28 cellular contexts compared by ENCODE assay signal in genomic region chr16:5906351-5906750, GRCh38.
"Had no signal": no experiment of that assay in that cellular context is flagged by ENCODE, and none has a peak within 500 bp of the region (broad histone marks: within the 10 kb centered on the region; RNA-seq: fewer than 3 reads in every experiment).

No MANE protein-coding gene starts in this region.

- H3K4me3 Mint-ChIP-seq: activated B cell treated with CpG ODN at 0.5 μM for 24 hours; activated CD8-positive, alpha-beta T cell treated with anti-CD3 and anti-CD28 coated beads for 36 hours; activated naive CD4-positive, alpha-beta T cell treated with anti-CD3 and anti-CD28 coated beads, Interleukin-2, amount 10 ng/mL, durations not matched to agents 7 days and 5 days; activated naive CD8-positive, alpha-beta T cell treated with anti-CD3 and anti-CD28 coated beads, Interleukin-2, amount 10 ng/mL, durations not matched to agents 7 days and 5 days; activated T-cell treated with anti-CD3 and anti-CD28 coated beads, Interleukin-2, amount 50 U/mL, for 4 hours; activated T-helper 17 cell treated with anti-CD3 and anti-CD28 coated beads, Interleukin-2, amount 50 U/mL, for 72 hours; effector memory CD8-positive, alpha-beta T cell; T-helper 17 cell; T-helper 2 cell treated with Interferon-gamma antibody and Interleukin-4, amounts not matched to agents 5 μg/mL and 100 μg/mL, for 36 hours had no signal

- H3K9me3 Mint-ChIP-seq: activated B cell treated with CpG ODN at 0.5 μM for 24 hours; activated T-cell treated with anti-CD3 and anti-CD28 coated beads, Interleukin-2, amount 50 U/mL, for 4 hours had no signal

- H3K9me3 ChIP-seq: ascending aorta had no signal

- H3K27me3 Mint-ChIP-seq: activated B cell treated with CpG ODN at 0.5 μM for 24 hours; activated CD8-positive, alpha-beta T cell treated with anti-CD3 and anti-CD28 coated beads for 36 hours; activated naive CD4-positive, alpha-beta T cell treated with anti-CD3 and anti-CD28 coated beads, Interleukin-2, amount 10 ng/mL, durations not matched to agents 7 days and 5 days; activated naive CD8-positive, alpha-beta T cell treated with anti-CD3 and anti-CD28 coated beads, Interleukin-2, amount 10 ng/mL, durations not matched to agents 7 days and 5 days; activated T-helper 17 cell treated with anti-CD3 and anti-CD28 coated beads, Interleukin-2, amount 50 U/mL, for 72 hours; effector memory CD8-positive, alpha-beta T cell; T-helper 17 cell had no signal

- ATAC-seq: activated CD4-positive, CD25-positive, alpha-beta regulatory T cell treated with anti-CD3 and anti-CD28 coated beads, Interleukin-2, amount 50 U/mL, for 24 hours; activated CD8-positive, alpha-beta T cell treated with anti-CD3 and anti-CD28 coated beads for 36 hours; activated naive CD4-positive, alpha-beta T cell treated with anti-CD3 and anti-CD28 coated beads, Interleukin-2, amount 50 U/mL, for 72 hours; activated T-cell treated with anti-CD3 and anti-CD28 coated beads, Interleukin-2, amount 50 U/mL, for 4 hours; activated T-helper 17 cell treated with anti-CD3 and anti-CD28 coated beads, Interleukin-2, amount 50 U/mL, for 72 hours; effector memory CD8-positive, alpha-beta T cell; T-helper 17 cell had no signal

- H3K4me1 ChIP-seq: ascending aorta had no signal

- FAIRE-seq: colon, frontal cortex had no signal

- DNase-seq: activated B cell treated with CpG ODN at 0.5 μM for 24 hours; activated CD4-positive, alpha-beta T cell treated with anti-CD3 and anti-CD28 coated beads for 48 hours; activated CD4-positive, alpha-beta T cell treated with anti-CD3 and anti-CD28 coated beads, Interleukin-2, amount 50 U/mL, for 1 hour; activated CD4-positive, alpha-beta T cell treated with anti-CD3 and anti-CD28 coated beads, Interleukin-2, amount 50 U/mL, for 48 hours; activated CD8-positive, alpha-beta memory T cell treated with anti-CD3 and anti-CD28 coated beads for 24 hours; activated CD8-positive, alpha-beta T cell treated with anti-CD3 and anti-CD28 coated beads for 36 hours; activated effector memory CD4-positive, alpha-beta T cell treated with anti-CD3 and anti-CD28 coated beads, Interleukin-2, amount 50 U/mL, for 16 hours; activated naive CD4-positive, alpha-beta T cell treated with anti-CD3 and anti-CD28 coated beads, Interleukin-2, amount 10 ng/mL, durations not matched to agents 7 days and 5 days; activated naive CD8-positive, alpha-beta T cell treated with anti-CD3 and anti-CD28 coated beads, Interleukin-2, amount 10 ng/mL, durations not matched to agents 7 days and 5 days; activated T-cell treated with anti-CD3 and anti-CD28 coated beads, Interleukin-2, amount 50 U/mL, for 4 hours; brain microvascular endothelial cell; cortex of kidney; dermis blood vessel endothelial cell; effector CD4-positive, alpha-beta T cell; effector memory CD8-positive, alpha-beta T cell; erythroblast; foreskin fibroblast; T-helper 1 cell; T-helper 17 cell; T1000; WERI-Rb-1 had no signal

- H3K36me3 ChIP-seq: ascending aorta, brain microvascular endothelial cell, WERI-Rb-1 had no signal

- H3K27ac Mint-ChIP-seq: activated B cell treated with CpG ODN at 0.5 μM for 24 hours; activated CD8-positive, alpha-beta T cell treated with anti-CD3 and anti-CD28 coated beads for 36 hours; activated naive CD4-positive, alpha-beta T cell treated with anti-CD3 and anti-CD28 coated beads, Interleukin-2, amount 10 ng/mL, durations not matched to agents 7 days and 5 days; activated naive CD4-positive, alpha-beta T cell treated with anti-CD3 and anti-CD28 coated beads, Interleukin-2, amount 50 U/mL, for 72 hours; activated naive CD8-positive, alpha-beta T cell treated with anti-CD3 and anti-CD28 coated beads, Interleukin-2, amount 10 ng/mL, durations not matched to agents 7 days and 5 days; activated T-helper 17 cell treated with anti-CD3 and anti-CD28 coated beads, Interleukin-2, amount 50 U/mL, for 72 hours; effector memory CD8-positive, alpha-beta T cell; T-helper 17 cell; T-helper 2 cell treated with Interferon-gamma antibody and Interleukin-4, amounts not matched to agents 5 μg/mL and 100 μg/mL, for 36 hours had no signal

- H3K4me3 ChIP-seq: ascending aorta had no signal

- H3K36me3 Mint-ChIP-seq: activated naive CD4-positive, alpha-beta T cell treated with anti-CD3 and anti-CD28 coated beads, Interleukin-2, amount 10 ng/mL, durations not matched to agents 7 days and 5 days; activated naive CD4-positive, alpha-beta T cell treated with anti-CD3 and anti-CD28 coated beads, Interleukin-2, amount 50 U/mL, for 72 hours; activated naive CD8-positive, alpha-beta T cell treated with anti-CD3 and anti-CD28 coated beads, Interleukin-2, amount 10 ng/mL, durations not matched to agents 7 days and 5 days had no signal

- H3K27ac ChIP-seq: ascending aorta, brain microvascular endothelial cell, WERI-Rb-1 had no signal

- H3K4me1 Mint-ChIP-seq: activated B cell treated with CpG ODN at 0.5 μM for 24 hours; activated naive CD4-positive, alpha-beta T cell treated with anti-CD3 and anti-CD28 coated beads, Interleukin-2, amount 10 ng/mL, durations not matched to agents 7 days and 5 days; activated naive CD8-positive, alpha-beta T cell treated with anti-CD3 and anti-CD28 coated beads, Interleukin-2, amount 10 ng/mL, durations not matched to agents 7 days and 5 days; activated T-helper 17 cell treated with anti-CD3 and anti-CD28 coated beads, Interleukin-2, amount 50 U/mL, for 72 hours; T-helper 17 cell had no signal

- H3K27me3 ChIP-seq: ascending aorta, brain microvascular endothelial cell had no signal
